In the genomic region with DNA sequence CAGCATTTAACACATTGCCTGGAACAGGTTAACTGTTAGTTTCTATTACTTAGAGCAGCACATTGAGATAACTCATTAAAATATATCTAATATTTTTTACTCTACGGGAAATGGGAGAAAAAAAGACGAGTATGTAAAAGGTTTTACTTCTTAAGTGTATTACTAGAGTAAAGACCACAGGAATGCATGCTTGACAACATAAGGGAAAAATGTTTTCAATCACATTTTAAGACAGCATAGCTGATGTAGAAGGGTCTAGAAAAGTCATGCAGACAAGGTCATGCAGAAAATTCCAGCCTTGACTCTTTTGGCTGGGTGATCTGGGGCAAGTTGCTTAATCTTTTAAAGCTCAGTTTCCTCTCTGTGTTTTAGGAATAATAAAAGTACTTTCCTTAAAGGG, we compare ENCODE assay signal across 16 cellular contexts.
DNase-seq lines count a peak whose midpoint lies in the region; ATAC-seq and TF ChIP-seq lines count a peak whose summit lies in the region.
"Had no signal": no experiment of that assay in that cellular context is flagged by ENCODE, and none has a peak within 500 bp of the region (broad histone marks: within the 10 kb centered on the region; RNA-seq: fewer than 3 reads in every experiment).

No MANE protein-coding gene starts in this region.

- H3K4me1 ChIP-seq in SK-N-SH (ENCODE audit: control insufficient read depth in 1 of 2, insufficient read depth in 2 of 2, low read depth in 1 of 2, low read length in 1 of 2) (no peaks in the 10 kb centered on the region; a peak in 1 of 4 replicates), mesenchymal stem cell (ENCODE audit: control insufficient read depth, insufficient read depth, low read depth, low read length) (peaks cover 4% of the 10 kb centered on the region), mammary epithelial cell (ENCODE audit: insufficient read depth, low read length) (no peaks in the 10 kb centered on the region), esophagus squamous epithelium (no peaks in the 10 kb centered on the region), foreskin keratinocyte (no peaks in the 10 kb centered on the region)

- no peak overlapping the region for H3K9ac ChIP-seq in SK-N-SH
- no peak overlapping the region for H3K9ac ChIP-seq in mesenchymal stem cell (ENCODE audit: low read length)
- H3K9ac ChIP-seq in mammary epithelial cell (ENCODE audit: insufficient read depth, low read length): no peak overlapping the region
- H3K9ac ChIP-seq: BLaER1, GM23248 had no signal

- in situ Hi-C loops in astrocyte of the spinal cord (cut with HindIII; ENCODE audit: low sequenced_read_pairs): no loop called here
- in situ Hi-C loops in mammary epithelial cell (cut with MboI; ENCODE audit: low sequenced_read_pairs in 2 of 2): no loop called here

- intact Hi-C loops in mammary epithelial cell (cut with micrococcal nuclease): no loop called here
- intact Hi-C loops in esophagus squamous epithelium (cut with DNase I): no loop called here

- WGBS in SK-N-SH (ENCODE audit: low lambda C conversion rate): 40% methylated on average over 2 of the region's 2 CpGs
- no CpG with 5 or more reads among the region's 2 CpGs for WGBS in mesenchymal stem cell
- WGBS in mammary epithelial cell (ENCODE audit: low coverage, missing lambda C conversion rate): 0% methylated on average over 2 of the region's 2 CpGs
- WGBS in esophagus squamous epithelium, 2 donors: 64 to 67% methylated on average over 2 of the region's 2 CpGs

- DNase-seq in SK-N-SH (no peak), astrocyte of the spinal cord (ENCODE audit: low read depth, low spot score) (peak; percentile 1), mesenchymal stem cell (no peak), mammary epithelial cell (no peak), esophagus squamous epithelium (lab: John Stamatoyannopoulos, UW) (no peak), foreskin keratinocyte (no peak)
- DNase-seq: AML-193; Calu3; CD4-positive, CD25-positive, alpha-beta regulatory T cell; DMS 273 treated with DMSO at 0.1 percent for 48 hours; GM23248; H7; IMR-90 had no signal

- TF ChIP-seq RAD21 in SK-N-SH (IDR thresholded peaks at IDR 0.05; ENCODE audit: low read length): no peak

- CTCF ChIA-PET in SK-N-SH (lab: Yijun Ruan, JAX) (no interaction called here), mammary epithelial cell (lab: Charles Lee; ENCODE audit: low non-redundant PET) (no interaction called here)

- H3K27ac ChIP-seq in SK-N-SH (ENCODE audit: low read depth in 2 of 2, low read length in 1 of 2) (no peak overlapping the region; a peak in 1 of 4 replicates), mesenchymal stem cell (ENCODE audit: low read length, poor library complexity, severe bottlenecking) (peak overlapping the region; percentile 79), mammary epithelial cell (ENCODE audit: insufficient read depth, low read depth, low read length) (no peak overlapping the region), esophagus squamous epithelium (no peak overlapping the region), foreskin keratinocyte (no peak overlapping the region)
- H3K27ac ChIP-seq: 22Rv1, BLaER1, GM23248 had no signal

- H3K14ac ChIP-seq in mesenchymal stem cell (ENCODE audit: low read length in 2 of 2): no peak overlapping the region

- H3K4me2 ChIP-seq in SK-N-SH (no peak overlapping the region), mesenchymal stem cell (ENCODE audit: low read length, poor library complexity, severe bottlenecking) (no peak overlapping the region), mammary epithelial cell (ENCODE audit: insufficient read depth, low read depth, low read length) (no peak overlapping the region)
- H3K4me2 ChIP-seq: BLaER1 had no signal

- no peak overlapping the region for H2BK12ac ChIP-seq in mesenchymal stem cell (ENCODE audit: low read length in 2 of 2)

- no peak overlapping the region for H2BK15ac ChIP-seq in mesenchymal stem cell (ENCODE audit: low read depth, poor library complexity, severe bottlenecking)

- H3K79me1 ChIP-seq in mesenchymal stem cell (replicated peaks; ENCODE audit: low read length, poor library complexity, severe bottlenecking): no peaks in the 10 kb centered on the region

- H4K20me1 ChIP-seq in SK-N-SH (ENCODE audit: insufficient read depth): no peaks in the 10 kb centered on the region
- no peaks in the 10 kb centered on the region for H4K20me1 ChIP-seq in mammary epithelial cell (ENCODE audit: insufficient read depth, low read length)
- H4K20me1 ChIP-seq: BLaER1 had no signal

- no peak overlapping the region for H3K4ac ChIP-seq in mesenchymal stem cell (ENCODE audit: low read depth in 1 of 2, low read length in 2 of 2)

- no peak overlapping the region for H4K91ac ChIP-seq in mesenchymal stem cell (ENCODE audit: low read length)

- TF ChIP-seq POLR2A in esophagus squamous epithelium (IDR thresholded peaks at IDR 0.05): no peak

- no peak overlapping the region for H2BK120ac ChIP-seq in mesenchymal stem cell (ENCODE audit: low read depth, low read length)

- no peaks in the 10 kb centered on the region; the same call in 1 of the 2 replicates for H3K9me2 ChIP-seq in SK-N-SH

- no peak overlapping the region for H3K18ac ChIP-seq in mesenchymal stem cell (ENCODE audit: low read depth in 1 of 2, low read length in 2 of 2)

- H3K36me3 ChIP-seq in SK-N-SH (replicated peaks in 1 of 2; ENCODE audit: control insufficient read depth in 1 of 2, insufficient read depth in 2 of 2, low read length in 1 of 2): no peaks in the 10 kb centered on the region
- no peaks in the 10 kb centered on the region for H3K36me3 ChIP-seq in mesenchymal stem cell (ENCODE audit: control insufficient read depth in 1 of 2, insufficient read depth in 2 of 2, low read depth in 1 of 2, low read length in 2 of 2)
- H3K36me3 ChIP-seq in mammary epithelial cell (ENCODE audit: insufficient read depth, low read length): no peaks in the 10 kb centered on the region
- no peaks in the 10 kb centered on the region for H3K36me3 ChIP-seq in esophagus squamous epithelium
- H3K36me3 ChIP-seq: BLaER1 had no signal

- ATAC-seq in SK-N-SH treated with all-trans-retinoic acid at 6 μM for 48 hours: peak; percentile 87
- ATAC-seq in foreskin keratinocyte: no peak

- H2AFZ ChIP-seq in SK-N-SH (ENCODE audit: low read depth) (no peak overlapping the region), mesenchymal stem cell (ENCODE audit: low read depth, low read length) (no peak overlapping the region), mammary epithelial cell (ENCODE audit: low read depth, low read length) (no peak overlapping the region)
- H2AFZ ChIP-seq: GM23248 had no signal

- no peak for TF ChIP-seq EP300 in SK-N-SH (IDR thresholded peaks at IDR 0.05; ENCODE audit: borderline replicate concordance in 1 of 2, low read depth in 1 of 2, low read length in 1 of 2)

- no peaks in the 10 kb centered on the region for H3F3A ChIP-seq in SK-N-SH (replicated peaks; ENCODE audit: insufficient read depth)

- no TSS peak for BruUV-seq in mammary epithelial cell (replicated peaks; lab: Mats Ljungman, UMichigan)

- H3K9me3 ChIP-seq in SK-N-SH: no peaks in the 10 kb centered on the region
- H3K9me3 ChIP-seq in mesenchymal stem cell (ENCODE audit: control insufficient read depth, low read length): peaks cover 8% of the 10 kb centered on the region
- H3K9me3 ChIP-seq in mammary epithelial cell (replicated peaks; ENCODE audit: insufficient read depth, low read length): peaks cover 3% of the 10 kb centered on the region
- H3K9me3 ChIP-seq in esophagus squamous epithelium: peaks cover 0 to 10% (median 0%) of the 10 kb centered on the region in 3 donors

- dilution Hi-C loops in mammary epithelial cell (cut with HindIII; ENCODE audit: low sequenced_read_pairs): no loop called here

- H4K8ac ChIP-seq in mesenchymal stem cell (ENCODE audit: low read length): no peak overlapping the region

- no peak for TF ChIP-seq CTCF in SK-N-SH (IDR thresholded peaks at IDR 0.05)
- no peak for TF ChIP-seq CTCF in astrocyte of the spinal cord (IDR thresholded peaks at IDR 0.05; ENCODE audit: low read depth, low read length)
- TF ChIP-seq CTCF in mammary epithelial cell (conservative IDR thresholded peaks at IDR 0.05 in 1 of 2, IDR thresholded peaks at IDR 0.05 in 1 of 2; ENCODE audit: extremely low read depth in 1 of 2, insufficient read depth in 1 of 2, low read depth in 1 of 2, low read length in 2 of 2): no peak
- TF ChIP-seq CTCF in esophagus squamous epithelium (IDR thresholded peaks at IDR 0.05): no peak
- no peak for TF ChIP-seq CTCF in foreskin keratinocyte (conservative IDR thresholded peaks at IDR 0.05)

- no peaks in the 10 kb centered on the region for H3K27me3 ChIP-seq in SK-N-SH (ENCODE audit: insufficient read depth)
- no peaks in the 10 kb centered on the region for H3K27me3 ChIP-seq in mesenchymal stem cell (ENCODE audit: control insufficient read depth in 1 of 2, insufficient read depth in 1 of 2, low read length in 2 of 2)
- no peaks in the 10 kb centered on the region for H3K27me3 ChIP-seq in mammary epithelial cell (ENCODE audit: insufficient read depth, low read length)
- H3K27me3 ChIP-seq in esophagus squamous epithelium: no peaks in the 10 kb centered on the region
- H3K27me3 ChIP-seq in foreskin keratinocyte: no peaks in the 10 kb centered on the region
- H3K27me3 ChIP-seq: BLaER1 had no signal

- H3K23ac ChIP-seq in mesenchymal stem cell (ENCODE audit: low read length in 2 of 2): no peak overlapping the region

- no peak overlapping the region for H2AK5ac ChIP-seq in mesenchymal stem cell (ENCODE audit: low read length, severe bottlenecking)

- H3K4me3 ChIP-seq in SK-N-SH (ENCODE audit: low read depth in 2 of 2, low read length in 1 of 2) (no peak overlapping the region), astrocyte of the spinal cord (ENCODE audit: low read depth, low read length) (no peak overlapping the region), mesenchymal stem cell (ENCODE audit: insufficient read depth in 1 of 2, low read depth in 1 of 2, low read length in 2 of 2) (no peak overlapping the region), mammary epithelial cell (replicated peaks in 1 of 3; ENCODE audit: insufficient read depth in 1 of 3, low read depth in 2 of 3, low read length in 3 of 3) (no peak overlapping the region), esophagus squamous epithelium (no peak overlapping the region)
- H3K4me3 ChIP-seq: BLaER1, GM23248 had no signal

- POLR2A ChIA-PET in SK-N-SH (lab: Yijun Ruan, JAX): no interaction called here

- H2BK5ac ChIP-seq in mesenchymal stem cell (ENCODE audit: low read depth, low read length, poor library complexity, severe bottlenecking): no peak overlapping the region

- no peaks in the 10 kb centered on the region for H3K79me2 ChIP-seq in SK-N-SH (ENCODE audit: insufficient read depth)
- no peaks in the 10 kb centered on the region for H3K79me2 ChIP-seq in mammary epithelial cell (ENCODE audit: insufficient read depth, low read length)

TF ChIP-seq in SK-N-SH treated with all-trans-retinoic acid at 6 μM for 48 hours, 23 proteins besides CTCF, POLR2A, EP300 and RAD21 (continues in another document):
- TF ChIP-seq ARNTL (CRISPR knock-in tag; IDR thresholded peaks at IDR 0.05; ENCODE audit: borderline replicate concordance, low read depth) (no peak), ZC3H10 (CRISPR knock-in tag; IDR thresholded peaks at IDR 0.05) (0 out of 2 replicates have a peak, but pooled peaks have one; percentile 2), ZNF70 (CRISPR knock-in tag; IDR thresholded peaks at IDR 0.05) (no peak)

TF ChIP-seq in SK-N-SH, 30 proteins besides CTCF, POLR2A, EP300 and RAD21 (continues in another document):
- TF ChIP-seq TAF1 (IDR thresholded peaks at IDR 0.05; ENCODE audit: borderline replicate concordance, low read depth, low read length) (no peak), POLR2AphosphoS5 (IDR thresholded peaks at IDR 0.05; ENCODE audit: low read depth, low read length) (no peak)
